ENCODE assay signal across 1 cellular context in genomic region chr11:83034673-83035014, GRCh38.
TF ChIP-seq lines count a peak whose summit lies in the region.

No MANE protein-coding gene starts in this region.

TF ChIP-seq in HepG2, 621 proteins besides CTCF, POLR2A, EP300 and RAD21 (continued from another document):
- TF ChIP-seq, protein P1, sequence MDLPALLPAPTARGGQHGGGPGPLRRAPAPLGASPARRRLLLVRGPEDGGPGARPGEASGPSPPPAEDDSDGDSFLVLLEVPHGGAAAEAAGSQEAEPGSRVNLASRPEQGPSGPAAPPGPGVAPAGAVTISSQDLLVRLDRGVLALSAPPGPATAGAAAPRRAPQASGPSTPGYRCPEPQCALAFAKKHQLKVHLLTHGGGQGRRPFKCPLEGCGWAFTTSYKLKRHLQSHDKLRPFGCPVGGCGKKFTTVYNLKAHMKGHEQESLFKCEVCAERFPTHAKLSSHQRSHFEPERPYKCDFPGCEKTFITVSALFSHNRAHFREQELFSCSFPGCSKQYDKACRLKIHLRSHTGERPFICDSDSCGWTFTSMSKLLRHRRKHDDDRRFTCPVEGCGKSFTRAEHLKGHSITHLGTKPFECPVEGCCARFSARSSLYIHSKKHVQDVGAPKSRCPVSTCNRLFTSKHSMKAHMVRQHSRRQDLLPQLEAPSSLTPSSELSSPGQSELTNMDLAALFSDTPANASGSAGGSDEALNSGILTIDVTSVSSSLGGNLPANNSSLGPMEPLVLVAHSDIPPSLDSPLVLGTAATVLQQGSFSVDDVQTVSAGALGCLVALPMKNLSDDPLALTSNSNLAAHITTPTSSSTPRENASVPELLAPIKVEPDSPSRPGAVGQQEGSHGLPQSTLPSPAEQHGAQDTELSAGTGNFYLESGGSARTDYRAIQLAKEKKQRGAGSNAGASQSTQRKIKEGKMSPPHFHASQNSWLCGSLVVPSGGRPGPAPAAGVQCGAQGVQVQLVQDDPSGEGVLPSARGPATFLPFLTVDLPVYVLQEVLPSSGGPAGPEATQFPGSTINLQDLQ (CRISPR knock-in tag; IDR thresholded peaks at IDR 0.05): no peak
- TF ChIP-seq ZNF235 (CRISPR knock-in tag; IDR thresholded peaks at IDR 0.05; ENCODE audit: borderline replicate concordance): no peak
- no peak for TF ChIP-seq SPEN (CRISPR knock-in tag; IDR thresholded peaks at IDR 0.05; ENCODE audit: low read depth)
- TF ChIP-seq ZNF770 (CRISPR knock-in tag; IDR thresholded peaks at IDR 0.05): no peak
- TF ChIP-seq FOSL2 (CRISPR knock-in tag; IDR thresholded peaks at IDR 0.05): no peak
- TF ChIP-seq ETV6 (CRISPR knock-in tag; conservative IDR thresholded peaks at IDR 0.05): no peak
- no peak for TF ChIP-seq HINFP (CRISPR knock-in tag; IDR thresholded peaks at IDR 0.05; ENCODE audit: low read depth)
- TF ChIP-seq ZNF781 (CRISPR knock-in tag; IDR thresholded peaks at IDR 0.05; ENCODE audit: borderline replicate concordance, not compliant biosample characterization): no peak
